ENCODE assay signal across 8 cellular contexts in genomic region chr15:59372352-59373211, GRCh38. TPM values are rescaled to one million over a fixed set of nuclear protein-coding genes. Genes with fewer than 3 reads are reported as not detected.
DNase-seq lines count a peak whose midpoint lies in the region; ATAC-seq, FAIRE-seq and TF ChIP-seq lines count a peak whose summit lies in the region.

TSS of gene MYO1E (minus strand) at chr15:59372871. CDS start at chr15:59372500, 371 bp downstream.

- peak; percentile 52 for TF ChIP-seq POLR2A in testis (IDR thresholded peaks at IDR 0.05)

- H3K9me3 ChIP-seq in CD4-positive, alpha-beta T cell (ENCODE audit: control insufficient read depth, low read length): no peaks in the 10 kb centered on the region
- H3K9me3 ChIP-seq in muscle layer of duodenum (ENCODE audit: control insufficient read depth in 1 of 2, low read length in 2 of 2): no peaks in the 10 kb centered on the region
- H3K9me3 ChIP-seq in testis: no peaks in the 10 kb centered on the region

- H3K4me3 Mint-ChIP-seq in CD4-positive, alpha-beta T cell: peak within 1 kb of the TSS; percentile 84
- peak within 1 kb of the TSS; percentile 96 for H3K4me3 Mint-ChIP-seq in activated T-helper 1 cell treated with anti-CD3 and anti-CD28 coated beads, Interleukin-12 subunit alpha, Interleukin-12 subunit beta, Interleukin-2, Interleukin-4 antibody, amounts not matched to agents 30 ng/mL and 10 ng/mL and 1 ng/mL, durations not matched to agents 14 hours and 24 hours and 36 hours

- H3K27me3 ChIP-seq in CD4-positive, alpha-beta T cell (ENCODE audit: control insufficient read depth, insufficient read depth, low read length): peaks cover 35% of the 10 kb centered on the region
- H3K27me3 ChIP-seq in muscle layer of duodenum (ENCODE audit: low read depth, low read length) (no peaks in the 10 kb centered on the region), testis (no peaks in the 10 kb centered on the region)

- peaks cover 21% of the 10 kb centered on the region for H3K4me1 Mint-ChIP-seq in CD4-positive, alpha-beta T cell (ENCODE audit: low read depth)
- peaks cover 42% of the 10 kb centered on the region for H3K4me1 Mint-ChIP-seq in activated T-helper 1 cell treated with anti-CD3 and anti-CD28 coated beads, Interleukin-12 subunit alpha, Interleukin-12 subunit beta, Interleukin-2, Interleukin-4 antibody, amounts not matched to agents 30 ng/mL and 10 ng/mL and 1 ng/mL, durations not matched to agents 14 hours and 24 hours and 36 hours (ENCODE audit: low read depth)

- WGBS in testis, 2 donors: 0% methylated on average over 19 to 74 of the region's 74 CpGs

- no peak within 1 kb of the TSS for H3K27ac ChIP-seq in CD4-positive, alpha-beta T cell (ENCODE audit: low read depth, low read length)
- H3K27ac ChIP-seq in muscle layer of duodenum (ENCODE audit: low read length): peak within 1 kb of the TSS; percentile 90
- peak within 1 kb of the TSS; percentile 93 to 96 for H3K27ac ChIP-seq in testis

- H3K27ac Mint-ChIP-seq in CD4-positive, alpha-beta T cell: no peak within 1 kb of the TSS
- peak within 1 kb of the TSS; percentile 79 for H3K27ac Mint-ChIP-seq in activated T-helper 1 cell treated with anti-CD3 and anti-CD28 coated beads, Interleukin-12 subunit alpha, Interleukin-12 subunit beta, Interleukin-2, Interleukin-4 antibody, amounts not matched to agents 30 ng/mL and 10 ng/mL and 1 ng/mL, durations not matched to agents 14 hours and 24 hours and 36 hours

- intact Hi-C loops in CD4-positive, alpha-beta T cell (cut with DNase I, micrococcal nuclease): no loop called here
- intact Hi-C loops in activated T-helper 1 cell treated with anti-CD3 and anti-CD28 coated beads, Interleukin-12 subunit alpha, Interleukin-12 subunit beta, Interleukin-2, Interleukin-4 antibody, amounts not matched to agents 30 ng/mL and 10 ng/mL and 1 ng/mL, durations not matched to agents 14 hours and 24 hours and 36 hours (cut with micrococcal nuclease): loop anchor here (2.0 to 5.0 kb wide), 5 partner anchors 74 to 385 kb away; partner anchors contain the start of gene RNF111
- intact Hi-C loops in testis (cut with DNase I; ENCODE audit: low total_unique reads): loop anchor here (10.0 kb wide), 1 partner anchor 208 kb away; no protein-coding TSS in a partner anchor

- no peak for ATAC-seq in CD4-positive, alpha-beta T cell (ENCODE audit: poor library complexity)
- ATAC-seq in HG03460 (IDR thresholded peaks at IDR 0.05; ENCODE audit: unreplicated experiment): peak; percentile 54

- POLR2A ChIA-PET in CD4-positive, alpha-beta T cell (lab: Charles Lee): no interaction called here

- H3K4me1 ChIP-seq in muscle layer of duodenum (ENCODE audit: control insufficient read depth in 1 of 2, insufficient read depth in 2 of 2, low read length in 2 of 2): peaks cover under 1 to 7% of the 10 kb centered on the region in 2 donors
- H3K4me1 ChIP-seq in testis: no peaks in the 10 kb centered on the region

- peaks cover 61% of the 10 kb centered on the region for H3K27me3 Mint-ChIP-seq in CD4-positive, alpha-beta T cell
- peaks cover 31% of the 10 kb centered on the region for H3K27me3 Mint-ChIP-seq in activated T-helper 1 cell treated with anti-CD3 and anti-CD28 coated beads, Interleukin-12 subunit alpha, Interleukin-12 subunit beta, Interleukin-2, Interleukin-4 antibody, amounts not matched to agents 30 ng/mL and 10 ng/mL and 1 ng/mL, durations not matched to agents 14 hours and 24 hours and 36 hours (ENCODE audit: insufficient read depth)

- peak in 3 of 10 experiments; percentile 0 to 2 (median 1) for DNase-seq in CD4-positive, alpha-beta T cell
- DNase-seq in GM19239 (ENCODE audit: insufficient read length, low spot score): peak; percentile 73
- DNase-seq in NCI-H774 (lab: John Stamatoyannopoulos, UW): peak; percentile 85
- DNase-seq in activated T-helper 1 cell treated with anti-CD3 and anti-CD28 coated beads, Interleukin-12 subunit alpha, Interleukin-12 subunit beta, Interleukin-2, Interleukin-4 antibody, amounts not matched to agents 30 ng/mL and 10 ng/mL and 1 ng/mL, durations not matched to agents 14 hours and 24 hours and 36 hours (ENCODE audit: low spot score): peak; percentile 34
- peak; percentile 98 for DNase-seq in fibroblast of pulmonary artery (ENCODE audit: low read depth)
- peak; percentile 97 for DNase-seq in testis

- H3K4me3 ChIP-seq in fibroblast of pulmonary artery (replicated peaks; ENCODE audit: low read depth, low read length): peak within 1 kb of the TSS; percentile 86
- H3K4me3 ChIP-seq in muscle layer of duodenum (ENCODE audit: low read depth in 1 of 2, low read length in 2 of 2): peak within 1 kb of the TSS; percentile 85
- H3K4me3 ChIP-seq in testis: peak within 1 kb of the TSS; percentile 85 to 89

- TF ChIP-seq CTCF in CD4-positive, alpha-beta T cell (IDR thresholded peaks at IDR 0.05): no peak
- TF ChIP-seq CTCF in fibroblast of pulmonary artery (IDR thresholded peaks at IDR 0.05; ENCODE audit: low read length, missing control alignments) (no peak), testis (IDR thresholded peaks at IDR 0.05) (no peak)

- peak; percentile 90 for FAIRE-seq in GM19239 (lab: Jason Lieb, UNC)

- no peaks in the 10 kb centered on the region for H3K9me3 Mint-ChIP-seq in CD4-positive, alpha-beta T cell
- H3K9me3 Mint-ChIP-seq in activated T-helper 1 cell treated with anti-CD3 and anti-CD28 coated beads, Interleukin-12 subunit alpha, Interleukin-12 subunit beta, Interleukin-2, Interleukin-4 antibody, amounts not matched to agents 30 ng/mL and 10 ng/mL and 1 ng/mL, durations not matched to agents 14 hours and 24 hours and 36 hours: no peaks in the 10 kb centered on the region

- H3K36me3 Mint-ChIP-seq in CD4-positive, alpha-beta T cell (ENCODE audit: low read depth): no peaks in the 10 kb centered on the region
- peaks cover 7% of the 10 kb centered on the region for H3K36me3 Mint-ChIP-seq in activated T-helper 1 cell treated with anti-CD3 and anti-CD28 coated beads, Interleukin-12 subunit alpha, Interleukin-12 subunit beta, Interleukin-2, Interleukin-4 antibody, amounts not matched to agents 30 ng/mL and 10 ng/mL and 1 ng/mL, durations not matched to agents 14 hours and 24 hours and 36 hours (ENCODE audit: low read depth)

- no peaks in the 10 kb centered on the region for H3K36me3 ChIP-seq in muscle layer of duodenum (ENCODE audit: control insufficient read depth in 1 of 2, insufficient read depth in 2 of 2, low read length in 2 of 2)
- H3K36me3 ChIP-seq in testis (ENCODE audit: low read depth, missing control alignments): no peaks in the 10 kb centered on the region

- CTCF ChIA-PET in CD4-positive, alpha-beta T cell (lab: Charles Lee): no interaction called here

RNA-seq across cellular contexts. Expression of gene MYO1E, which starts in this region (rescaled TPM):
- under 1 TPM; 0.59 to 0.63 TPM for total RNA-seq in CD4-positive, alpha-beta T cell
- 33.3 and 33.6 TPM in 2 replicates for total RNA-seq in activated T-helper 1 cell treated with anti-CD3 and anti-CD28 coated beads, Interleukin-12 subunit alpha, Interleukin-12 subunit beta, Interleukin-2, Interleukin-4 antibody, amounts not matched to agents 30 ng/mL and 10 ng/mL and 1 ng/mL, durations not matched to agents 14 hours and 24 hours and 36 hours
- 10 to 100 TPM; 14.3 to 22.5 TPM for total RNA-seq in testis
- 23.4 TPM for polyA plus RNA-seq in testis (ENCODE audit: insufficient read depth, low read depth, low replicate concordance)

Comparison
In these comparisons a context has a peak if more than half of its experiments do, and no peak if none do; other contexts are left out.
1. RNA of gene MYO1E (total RNA-seq): 33.3 to 33.6 TPM in activated T-helper 1 cell treated with anti-CD3 and anti-CD28 coated beads, Interleukin-12 subunit alpha, Interleukin-12 subunit beta, Interleukin-2, Interleukin-4 antibody, amounts not matched to agents 30 ng/mL and 10 ng/mL and 1 ng/mL, durations not matched to agents 14 hours and 24 hours and 36 hours and 14.3 to 22.5 TPM in testis; 0.59 to 0.63 TPM in CD4-positive, alpha-beta T cell; every median in the first group is over 4 times any median in the second.
2. intact Hi-C loops: an anchor here in activated T-helper 1 cell treated with anti-CD3 and anti-CD28 coated beads, Interleukin-12 subunit alpha, Interleukin-12 subunit beta, Interleukin-2, Interleukin-4 antibody, amounts not matched to agents 30 ng/mL and 10 ng/mL and 1 ng/mL, durations not matched to agents 14 hours and 24 hours and 36 hours (2.0 to 5.0 kb wide) and testis (10.0 kb wide); none called in CD4-positive, alpha-beta T cell.
3. Peak in every context shown above with its lines, with median percentiles within 50 percentile points of each other: H3K4me3 ChIP-seq.